In genomic region chr16:84821728-84822676, GRCh38 we compare ENCODE assay signal across 16 cellular contexts. TPM values are rescaled to one million over a fixed set of nuclear protein-coding genes. Genes with fewer than 3 reads are reported as not detected.
DNase-seq lines count a peak whose midpoint lies in the region; ATAC-seq, FAIRE-seq and TF ChIP-seq lines count a peak whose summit lies in the region.
"Had no signal": no experiment of that assay in that cellular context is flagged by ENCODE, and none has a peak within 500 bp of the region (broad histone marks: within the 10 kb centered on the region; RNA-seq: fewer than 3 reads in every experiment).

No MANE protein-coding gene starts in this region.

- in situ Hi-C loops in K562 (cut with MboI) = no loop called here

- CTCF ChIA-PET in K562 (lab: Yijun Ruan, JAX; ENCODE audit: low intra/inter-chr PET ratio) = no interaction called here
- CTCF ChIA-PET in activated CD4-positive, alpha-beta T cell treated with anti-CD3 and anti-CD28 coated beads for 36 hours (lab: Charles Lee) = interaction anchor here (0.6 kb wide), 1 partner anchor 794 kb away, joined by 4 read pairs; no protein-coding TSS in a partner anchor

- TF ChIP-seq RAD21 in K562 (CRISPR knock-in tag; conservative IDR thresholded peaks at IDR 0.05 in 1 of 2, IDR thresholded peaks at IDR 0.05 in 1 of 2) = no peak

- H3K4me2 ChIP-seq in K562 (ENCODE audit: insufficient read depth, low read length) = no peak overlapping the region
- H3K4me2 ChIP-seq: A549, KMS-11 had no signal

- H3K36me3 ChIP-seq in ACC112 (ENCODE audit: insufficient read depth, low read length) = 0 out of 2 replicates have a peak, but pooled peaks cover 3% of the 10 kb centered on the region
- no peaks in the 10 kb centered on the region for H3K36me3 ChIP-seq in K562 (ENCODE audit: control insufficient read depth, insufficient read depth, low read length)
- H3K36me3 ChIP-seq in heart left ventricle = no peaks in the 10 kb centered on the region

- H3K4me1 ChIP-seq in ACC112 (ENCODE audit: control insufficient read depth, insufficient read depth, low read length, unreplicated experiment) = peaks cover 43% of the 10 kb centered on the region
- H3K4me1 ChIP-seq in K562 (replicated peaks in 1 of 2; ENCODE audit: control insufficient read depth in 2 of 2, insufficient read depth in 2 of 2, low read length in 2 of 2) = peaks cover 8 to 12% of the 10 kb centered on the region in 2 experiments; a peak in 2 of 5 replicates
- H3K4me1 ChIP-seq in heart left ventricle = peaks cover 0 to 62% (median 10%) of the 10 kb centered on the region in 12 donors

- no peaks in the 10 kb centered on the region for H3K27me3 ChIP-seq in ACC112 (ENCODE audit: insufficient read depth, low read length)
- peaks cover 43 to 74% of the 10 kb centered on the region in 2 experiments for H3K27me3 ChIP-seq in K562 (ENCODE audit: control insufficient read depth in 2 of 2, insufficient read depth in 2 of 2, low read length in 2 of 2)
- peaks cover 0 to 9% (median 0%) of the 10 kb centered on the region in 9 donors for H3K27me3 ChIP-seq in heart left ventricle

- H3K9me3 Mint-ChIP-seq in activated CD4-positive, alpha-beta T cell treated with anti-CD3 and anti-CD28 coated beads for 36 hours (ENCODE audit: low read depth) = no peaks in the 10 kb centered on the region
- H3K9me3 Mint-ChIP-seq: activated naive CD4-positive, alpha-beta T cell treated with anti-CD3 and anti-CD28 coated beads, Interleukin-2, amount 10 ng/mL, durations not matched to agents 7 days and 5 days; natural killer cell treated with Interleukin-12 subunit alpha and Interleukin-12 subunit beta and Interleukin-15 and Interleukin-18, amount 100 ng/mL, for 72 hours had no signal

- H3K27ac Mint-ChIP-seq in activated CD4-positive, alpha-beta T cell treated with anti-CD3 and anti-CD28 coated beads for 36 hours = no peak overlapping the region
- H3K27ac Mint-ChIP-seq: activated naive CD4-positive, alpha-beta T cell treated with anti-CD3 and anti-CD28 coated beads, Interleukin-2, amount 10 ng/mL, durations not matched to agents 7 days and 5 days; natural killer cell treated with Interleukin-12 subunit alpha and Interleukin-12 subunit beta and Interleukin-15 and Interleukin-18, amount 100 ng/mL, for 72 hours had no signal

- no peak for TF ChIP-seq CTCF in K562 (IDR thresholded peaks at IDR 0.05 in 2 of 3, conservative IDR thresholded peaks at IDR 0.05 in 1 of 3; ENCODE audit: insufficient read depth in 2 of 3, low read depth in 1 of 3, low read length in 3 of 3)
- TF ChIP-seq CTCF in heart left ventricle (IDR thresholded peaks at IDR 0.05) = no peak

- H3K4me1 Mint-ChIP-seq in activated CD4-positive, alpha-beta T cell treated with anti-CD3 and anti-CD28 coated beads for 36 hours = peaks cover 8% of the 10 kb centered on the region

- H3K4me3 Mint-ChIP-seq in activated CD4-positive, alpha-beta T cell treated with anti-CD3 and anti-CD28 coated beads for 36 hours = no peak overlapping the region
- H3K4me3 Mint-ChIP-seq: activated naive CD4-positive, alpha-beta T cell treated with anti-CD3 and anti-CD28 coated beads, Interleukin-2, amount 10 ng/mL, durations not matched to agents 7 days and 5 days; natural killer cell treated with Interleukin-12 subunit alpha and Interleukin-12 subunit beta and Interleukin-15 and Interleukin-18, amount 100 ng/mL, for 72 hours had no signal

- H3K9ac ChIP-seq in K562 (ENCODE audit: insufficient read depth in 1 of 2, low read depth in 2 of 2, low read length in 2 of 2) = no peak overlapping the region
- H3K9ac ChIP-seq: KMS-11 had no signal

- ATAC-seq in K562 (no peak), heart left ventricle (peak in 2 of 4 donors; percentile 21 to 45), sciatic nerve (peak; percentile 42)
- no peak for ATAC-seq in activated CD4-positive, alpha-beta T cell treated with anti-CD3 and anti-CD28 coated beads for 36 hours
- ATAC-seq: A549; natural killer cell treated with Interleukin-12 subunit alpha and Interleukin-12 subunit beta and Interleukin-15 and Interleukin-18, amount 100 ng/mL, for 72 hours had no signal

- no peak overlapping the region for H2AFZ ChIP-seq in ACC112 (ENCODE audit: low read length, unreplicated experiment)
- no peak overlapping the region for H2AFZ ChIP-seq in K562 (ENCODE audit: low read depth, low read length)

- H3K27ac ChIP-seq in ACC112 (ENCODE audit: low read depth, low read length) (peak overlapping the region; percentile 88), K562 (ENCODE audit: extremely low read depth, low read depth, low read length) (no peak overlapping the region), heart left ventricle (peak overlapping the region; percentile 39 to 97 (median 72))
- H3K27ac ChIP-seq: A549, KMS-11 had no signal

- TF ChIP-seq EP300 in K562 (IDR thresholded peaks at IDR 0.05; ENCODE audit: low read length) = no peak

- DNase-seq in K562 (ENCODE audit: extremely low read depth in 1 of 4, low spot score in 3 of 4) (no peak), heart left ventricle (peak in 3 of 5 donors; percentile 50 to 61 (median 57)), sciatic nerve (ENCODE audit: low spot score) (no peak), T-helper 1 cell (no peak), DMS153 (lab: John Stamatoyannopoulos, UW) (no peak), hepatic stellate cell (ENCODE audit: low spot score) (no peak)
- DNase-seq in activated CD4-positive, alpha-beta T cell treated with anti-CD3 and anti-CD28 coated beads for 36 hours = no peak
- DNase-seq: activated CD8-positive, alpha-beta memory T cell treated with anti-CD3 and anti-CD28 coated beads for 24 hours; activated naive CD4-positive, alpha-beta T cell treated with anti-CD3 and anti-CD28 coated beads, Interleukin-2, amount 10 ng/mL, durations not matched to agents 7 days and 5 days; stimulated activated CD4-positive, alpha-beta T cell treated with anti-CD3 and anti-CD28 coated beads, Interleukin-2, amount 100 ng/mL, for 24 hours; stimulated activated naive CD4-positive, alpha-beta T cell; T-helper 9 cell had no signal

- TF ChIP-seq POLR2A in K562 (conservative IDR thresholded peaks at IDR 0.05) (no peak), heart left ventricle (IDR thresholded peaks at IDR 0.05) (no peak)

- H4K20me1 ChIP-seq in K562 (replicated peaks; ENCODE audit: control insufficient read depth, insufficient read depth, low read length) = peaks cover 14% of the 10 kb centered on the region; the same call in 1 of the 2 replicates

- H3K4me3 ChIP-seq in ACC112 (ENCODE audit: low read depth, low read length) (peak overlapping the region; percentile 84), K562 (no peak overlapping the region), heart left ventricle (peak overlapping the region in 11 of 12 donors; percentile 26 to 84 (median 62))
- H3K4me3 ChIP-seq: A549 had no signal

- no TSS peak for BruUV-seq in K562 (replicated peaks; lab: Mats Ljungman, UMichigan)

- FAIRE-seq in K562 (lab: Jason Lieb, UNC) = no peak
- FAIRE-seq: A549 had no signal

- intact Hi-C loops in K562 (cut with micrococcal nuclease) (no loop called here), heart left ventricle (cut with DNase I) (loop anchor here in 2 of 10 donors (5.0 to 10.0 kb wide), 3 partner anchors 50 to 130 kb away; no protein-coding TSS in a partner anchor), sciatic nerve (cut with DNase I) (no loop called here)
- intact Hi-C loops in activated CD4-positive, alpha-beta T cell treated with anti-CD3 and anti-CD28 coated beads for 36 hours (cut with DNase I, micrococcal nuclease) = loop anchor here in 1 of 2 experiments (5.0 kb wide), 1 partner anchor 150 kb away; no protein-coding TSS in a partner anchor

- POLR2A ChIA-PET in K562 (lab: Yijun Ruan, JAX) = interaction anchor here (0.6 to 1.5 kb wide), 4 partner anchors 9 to 202 kb away, joined by 3 to 4 read pairs (median 3); no protein-coding TSS in a partner anchor
- POLR2A ChIA-PET in activated CD4-positive, alpha-beta T cell treated with anti-CD3 and anti-CD28 coated beads for 36 hours (lab: Charles Lee) = interaction anchor here (0.6 kb wide), 1 partner anchor 66 kb away, joined by 10 read pairs; no protein-coding TSS in a partner anchor

- peaks cover 45% of the 10 kb centered on the region for H3K79me2 ChIP-seq in ACC112 (ENCODE audit: control insufficient read depth, insufficient read depth, low read length, unreplicated experiment)
- no peaks in the 10 kb centered on the region for H3K79me2 ChIP-seq in K562 (ENCODE audit: control insufficient read depth, insufficient read depth, low read length)

- H3K9me3 ChIP-seq in K562 (replicated peaks; ENCODE audit: control insufficient read depth, insufficient read depth, low read depth, low read length) = no peaks in the 10 kb centered on the region
- H3K9me3 ChIP-seq in heart left ventricle = no peaks in the 10 kb centered on the region
- H3K9me3 ChIP-seq: A549 had no signal

- H3K9me1 ChIP-seq in K562 (ENCODE audit: control insufficient read depth, insufficient read depth, low read length) = no peaks in the 10 kb centered on the region

- H3K36me3 Mint-ChIP-seq in activated CD4-positive, alpha-beta T cell treated with anti-CD3 and anti-CD28 coated beads for 36 hours (ENCODE audit: low read depth) = no peaks in the 10 kb centered on the region
- H3K36me3 Mint-ChIP-seq: activated naive CD4-positive, alpha-beta T cell treated with anti-CD3 and anti-CD28 coated beads, Interleukin-2, amount 10 ng/mL, durations not matched to agents 7 days and 5 days; natural killer cell treated with Interleukin-12 subunit alpha and Interleukin-12 subunit beta and Interleukin-15 and Interleukin-18, amount 100 ng/mL, for 72 hours had no signal

- peaks cover 16% of the 10 kb centered on the region for H3K27me3 Mint-ChIP-seq in activated CD4-positive, alpha-beta T cell treated with anti-CD3 and anti-CD28 coated beads for 36 hours

- WGBS in K562 (ENCODE audit: insufficient coverage, low coverage, missing lambda C conversion rate) = 2% methylated on average over 12 of the region's 12 CpGs
- WGBS in heart left ventricle, 4 donors = 58 to 66% (median 61%) methylated on average over 9 to 12 of the region's 12 CpGs

RNA-seq across cellular contexts. Expression of gene CRISPLD2, which starts 2.2 kb away (rescaled TPM):
- 0.42 TPM in 1 of 2 replicates, not detected in the other for total RNA-seq in K562 (2011; cell fraction: chromatin; rRNA removed; ENCODE audit: low replicate concordance)
- 0.13 and 0.17 TPM in 2 replicates for total RNA-seq in K562 (2011; cell fraction: nucleolus; rRNA removed)
- 0.31 TPM in 1 of 2 replicates, not detected in the other for total RNA-seq in K562 (2011; cell fraction: nucleoplasm; rRNA removed)
- total RNA-seq in K562 (2014; rRNA removed) (0.12 TPM in 1 of 2 replicates, not detected in the other), K562 (2014; rRNA removed; fragmentation: Illumina TruSeq; extraction: Trizol) (0.04 and 0.10 TPM in 2 replicates), K562 (2015; rRNA removed; fragmentation: Illumina TruSeq; extraction: Trizol) (not detected in 2 replicates), K562 (2021) (0.22 and 0.24 TPM in 2 replicates), heart left ventricle (100 to 1,000 TPM in 1 of 9 donors, 10 to 100 TPM in 7, 1 to 10 TPM in 1; 8.0 to 153 (median 12.9) TPM), sciatic nerve (118 TPM)
- polyA plus RNA-seq in K562 (2011; rRNA removed) (0.05 TPM in 1 of 2 replicates, not detected in the other), K562 (2014; fragmentation: Illumina TruSeq; extraction: Trizol) (0.03 and 0.06 TPM in 2 replicates), K562 (2014; fragmentation: Nextera tagmentation; extraction: Ambion mirVana) (under 1 TPM in 1 of 2 experiments, not detected in 1; 0.03 TPM), K562 (2014; rRNA removed) (0.08 TPM in 1 of 2 replicates, not detected in the other), heart left ventricle (10 to 100 TPM in 1 of 2 donors, 1 to 10 TPM in 1; 8.0 to 16.2 TPM)
- 0.03 and 0.19 TPM in 2 replicates for polyA plus RNA-seq in K562 (2011; cell fraction: cytosol; rRNA removed)
- polyA plus RNA-seq in K562 (2011; cell fraction: nucleus; rRNA removed) = 0.34 TPM in 1 of 2 replicates, not detected in the other
- polyA plus RNA-seq in K562 (2012) = 0.07 and 0.16 TPM in 2 replicates
- 0.04 and 0.06 TPM in 2 replicates for polyA minus RNA-seq in K562 (2011; rRNA and poly(A)+ RNA removed)
- polyA minus RNA-seq in K562 (2011; cell fraction: cytosol; rRNA and poly(A)+ RNA removed) = not detected in 2 replicates
- polyA minus RNA-seq in K562 (2011; cell fraction: nucleus; rRNA and poly(A)+ RNA removed) = 0.27 TPM in 1 of 2 replicates, not detected in the other
- total RNA-seq in activated CD4-positive, alpha-beta T cell treated with anti-CD3 and anti-CD28 coated beads for 36 hours = under 1 TPM; 0.05 to 0.11 TPM

Comparison
In these comparisons a context has a peak if more than half of its experiments do, and no peak if none do; other contexts are left out.
1. DNase-seq: peak in heart left ventricle (3 of 5); none in K562 (0 of 4), sciatic nerve (single experiment), T-helper 1 cell (0 of 5), activated CD4-positive, alpha-beta T cell treated with anti-CD3 and anti-CD28 coated beads for 36 hours (single experiment), DMS153 (single experiment) and hepatic stellate cell (single experiment).
2. RNA of gene CRISPLD2, which starts 2.2 kb away (total RNA-seq): 118 TPM in sciatic nerve (single experiment) and 8.0 to 153 TPM in heart left ventricle; 0.05 to 0.11 TPM in activated CD4-positive, alpha-beta T cell treated with anti-CD3 and anti-CD28 coated beads for 36 hours and 0.04 to 0.42 TPM in K562; every median in the first group is over 4 times any median in the second.